Comparison of ENCODE assay signal across 16 cellular contexts in the genomic region with DNA sequence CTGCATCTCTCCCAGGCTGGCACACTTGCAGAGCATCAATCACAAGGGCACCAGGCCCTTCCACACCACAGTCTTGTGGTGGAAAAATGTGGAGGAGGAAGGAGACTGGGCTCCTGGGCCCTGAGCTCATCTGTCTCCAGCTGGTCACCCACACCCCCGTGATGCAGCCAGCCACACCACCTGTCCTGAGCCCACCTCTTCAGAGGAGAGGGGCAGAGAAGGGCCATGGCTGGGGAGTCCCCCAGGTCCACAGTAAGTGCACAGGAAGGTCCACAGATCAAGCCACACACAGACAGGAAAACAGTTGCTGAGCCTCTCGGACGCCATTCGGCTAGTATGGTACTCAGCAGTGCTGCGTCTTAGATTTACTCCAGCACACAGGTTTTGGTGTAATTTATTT.
A peak's percentile ranks its signal among the peaks of the same experiment; 100 is the strongest.
DNase-seq lines count a peak whose midpoint lies in the region; ATAC-seq and TF ChIP-seq lines count a peak whose summit lies in the region.
"Had no signal": no experiment of that assay in that cellular context is flagged by ENCODE, and none has a peak within 500 bp of the region (broad histone marks: within the 10 kb centered on the region; RNA-seq: fewer than 3 reads in every experiment).

No MANE protein-coding gene starts in this region.

- ATAC-seq in GM18505 (IDR thresholded peaks at IDR 0.05; ENCODE audit: unreplicated experiment) (no peak), HG03280 (IDR thresholded peaks at IDR 0.05; ENCODE audit: unreplicated experiment) (no peak)
- ATAC-seq: CD8-positive, alpha-beta T cell; K562 had no signal

- TF ChIP-seq EP300 in stomach (IDR thresholded peaks at IDR 0.05), result no peak

- DNase-seq in Peyer's patch (peak in 2 of 3 donors; percentile 19 to 33), WERI-Rb-1 (peak; percentile 2), posterior vena cava (ENCODE audit: low spot score) (peak; percentile 44), stomach (peak; percentile 10), DMS53 treated with DMSO at 0.1 percent for 48 hours (lab: John Stamatoyannopoulos, UW; ENCODE audit: unreplicated experiment) (no peak), cerebellar nuclear complex (lab: John Stamatoyannopoulos, UW) (no peak)
- DNase-seq: Calu3, DMS 273 treated with DMSO at 0.1 percent for 48 hours, DMS53, HCEC 1CT, IMR-90 had no signal

- intact Hi-C loops in posterior vena cava (cut with DNase I), result no loop called here
- intact Hi-C loops in stomach (cut with DNase I; ENCODE audit: low total_unique reads), result no loop called here

- H3K4me1 ChIP-seq in Peyer's patch, result no peaks in the 10 kb centered on the region
- peaks cover 0 to 8% (median 4%) of the 10 kb centered on the region in 4 donors for H3K4me1 ChIP-seq in stomach
- H3K4me1 ChIP-seq: BLaER1 treated with 17β-estradiol and CSF1 and Interleukin-3, amounts not matched to agents 10 nM and 100 nM had no signal

- H3K36me3 ChIP-seq in Peyer's patch (no peaks in the 10 kb centered on the region), WERI-Rb-1 (no peaks in the 10 kb centered on the region), stomach (no peaks in the 10 kb centered on the region)
- H3K36me3 ChIP-seq: BLaER1 treated with 17β-estradiol and CSF1 and Interleukin-3, amounts not matched to agents 10 nM and 100 nM had no signal

- TF ChIP-seq POLR2A in Peyer's patch (IDR thresholded peaks at IDR 0.05) (no peak), stomach (IDR thresholded peaks at IDR 0.05) (no peak), GM18505 (IDR thresholded peaks at IDR 0.05; ENCODE audit: borderline replicate concordance, extremely low read depth, insufficient read depth, insufficient read length) (no peak)

- H3K4me3 ChIP-seq in Peyer's patch, result no peak overlapping the region
- H3K4me3 ChIP-seq in WERI-Rb-1 (ENCODE audit: low read depth, low read length), result no peak overlapping the region
- no peak overlapping the region for H3K4me3 ChIP-seq in stomach
- H3K4me3 ChIP-seq: BLaER1 treated with 17β-estradiol and CSF1 and Interleukin-3, amounts not matched to agents 10 nM and 100 nM; K562 had no signal

- no peaks in the 10 kb centered on the region for H3K9me3 ChIP-seq in Peyer's patch
- no peaks in the 10 kb centered on the region for H3K9me3 ChIP-seq in WERI-Rb-1 (ENCODE audit: severe bottlenecking)
- H3K9me3 ChIP-seq in stomach, result no peaks in the 10 kb centered on the region
- H3K9me3 ChIP-seq: BLaER1 treated with 17β-estradiol and CSF1 and Interleukin-3, amounts not matched to agents 10 nM and 100 nM had no signal

- H3K27ac ChIP-seq in Peyer's patch (no peak overlapping the region), WERI-Rb-1 (no peak overlapping the region), stomach (no peak overlapping the region)
- H3K27ac ChIP-seq: BLaER1 treated with 17β-estradiol and CSF1 and Interleukin-3, amounts not matched to agents 10 nM and 100 nM had no signal

- H3K27me3 ChIP-seq in Peyer's patch, result no peaks in the 10 kb centered on the region
- H3K27me3 ChIP-seq in WERI-Rb-1 (ENCODE audit: insufficient read depth, low read depth, severe bottlenecking), result no peaks in the 10 kb centered on the region
- H3K27me3 ChIP-seq in stomach, result peaks cover 0 to 43% (median 9%) of the 10 kb centered on the region in 3 donors
- H3K27me3 ChIP-seq: BLaER1 treated with 17β-estradiol and CSF1 and Interleukin-3, amounts not matched to agents 10 nM and 100 nM had no signal

- WGBS in stomach, 5 donors, result 83 to 95% (median 88%) methylated on average over 5 of the region's 5 CpGs

- TF ChIP-seq CTCF in Peyer's patch (IDR thresholded peaks at IDR 0.05) (no peak), WERI-Rb-1 (IDR thresholded peaks at IDR 0.05; ENCODE audit: low read depth, low read length) (no peak), stomach (IDR thresholded peaks at IDR 0.05) (no peak)

Comparison
In these comparisons a context has a peak if more than half of its experiments do, and no peak if none do; other contexts are left out.
1. DNase-seq: peak in Peyer's patch (2 of 3), WERI-Rb-1 (single experiment), posterior vena cava (single experiment) and stomach (single experiment); none in DMS53 treated with DMSO at 0.1 percent for 48 hours (single experiment) and cerebellar nuclear complex (0 of 2).